10 cellular contexts compared by ENCODE assay signal in the genomic region with DNA sequence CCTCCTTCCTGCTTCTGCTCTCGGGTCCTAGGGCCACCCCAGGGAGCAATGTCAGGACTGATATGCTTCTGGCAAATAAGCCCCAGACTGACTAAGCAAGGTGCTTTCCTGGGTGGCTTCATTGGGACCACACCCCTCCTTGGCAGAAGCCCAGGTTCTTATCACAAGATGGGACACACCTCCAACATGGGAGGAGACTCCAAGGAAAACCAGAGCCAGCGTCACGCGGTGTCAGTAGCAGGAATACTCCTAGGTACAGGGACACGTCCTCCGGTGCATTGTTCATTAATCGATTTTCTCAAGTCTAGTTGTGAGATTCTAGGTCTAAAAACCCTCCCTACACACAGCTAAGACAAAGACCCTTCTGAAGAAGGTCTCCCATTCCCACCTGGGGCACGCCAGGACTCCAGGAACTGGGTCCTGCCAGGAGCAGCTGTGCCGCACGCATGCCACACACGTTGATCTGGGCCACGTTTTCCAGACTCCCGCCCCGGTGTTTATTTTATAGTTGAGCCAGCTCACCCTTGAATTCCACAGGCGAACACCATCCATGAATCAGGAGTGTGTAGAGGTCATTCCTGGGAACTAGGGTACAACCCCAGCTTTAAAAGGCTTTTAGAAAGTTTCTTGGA. TPM values are rescaled to one million over a fixed set of nuclear protein-coding genes. Genes with fewer than 3 reads are reported as not detected.
DNase-seq lines count a peak whose midpoint lies in the region; ATAC-seq, FAIRE-seq and TF ChIP-seq lines count a peak whose summit lies in the region.
"Had no signal": no experiment of that assay in that cellular context is flagged by ENCODE, and none has a peak within 500 bp of the region (broad histone marks: within the 10 kb centered on the region; RNA-seq: fewer than 3 reads in every experiment).

No MANE protein-coding gene starts in this region.

- no peaks in the 10 kb centered on the region for H3K36me3 ChIP-seq in K562 (ENCODE audit: control insufficient read depth, insufficient read depth, low read length)
- no peaks in the 10 kb centered on the region for H3K36me3 ChIP-seq in mucosa of descending colon (ENCODE audit: low read depth)
- no peaks in the 10 kb centered on the region for H3K36me3 ChIP-seq in uterus

- peak; percentile 83 for DNase-seq in AG08396 (ENCODE audit: low spot score)
- peak; percentile 5 for DNase-seq in NCI-H1436 treated with DMSO at 0.1 percent for 48 hours (lab: John Stamatoyannopoulos, UW)
- DNase-seq in K562 (ENCODE audit: extremely low read depth in 1 of 4, low spot score in 3 of 4) = peak; percentile 86 to 91 (median 86)
- DNase-seq in mucosa of descending colon = peak; percentile 86 to 100 (median 90)
- DNase-seq in GM13976 (ENCODE audit: low spot score) = no peak
- DNase-seq in NCI-H748 treated with DMSO at 0.1 percent for 48 hours (lab: John Stamatoyannopoulos, UW) = no peak
- no peak for DNase-seq in activated CD4-positive, alpha-beta T cell treated with anti-CD3 and anti-CD28 coated beads, Interleukin-2, amount 50 U/mL, for 48 hours
- DNase-seq in uterus = no peak
- DNase-seq: DND-41, hypothalamus had no signal

- no peak for TF ChIP-seq POLR2A in K562 (conservative IDR thresholded peaks at IDR 0.05)
- no peak for TF ChIP-seq POLR2A in uterus (IDR thresholded peaks at IDR 0.05)

- WGBS in K562 (ENCODE audit: insufficient coverage, low coverage, missing lambda C conversion rate) = 9% methylated on average over 15 of the region's 15 CpGs

- intact Hi-C loops in K562 (cut with micrococcal nuclease) = no loop called here
- intact Hi-C loops in mucosa of descending colon (cut with DNase I, micrococcal nuclease) = no loop called here
- intact Hi-C loops in uterus (cut with DNase I; ENCODE audit: low total_unique reads) = no loop called here

- no peak for TF ChIP-seq CTCF in K562 (IDR thresholded peaks at IDR 0.05 in 2 of 3, conservative IDR thresholded peaks at IDR 0.05 in 1 of 3; ENCODE audit: insufficient read depth in 2 of 3, low read depth in 1 of 3, low read length in 3 of 3)
- TF ChIP-seq CTCF in mucosa of descending colon (IDR thresholded peaks at IDR 0.05) = no peak
- TF ChIP-seq CTCF in GM13976 (IDR thresholded peaks at IDR 0.05; ENCODE audit: borderline replicate concordance, control extremely low read depth, extremely low read depth, insufficient read depth, missing control alignments) = no peak
- TF ChIP-seq CTCF in uterus (IDR thresholded peaks at IDR 0.05) = no peak

- no TSS peak for BruUV-seq in K562 (replicated peaks; lab: Mats Ljungman, UMichigan)

- POLR2A ChIA-PET in K562 (lab: Yijun Ruan, JAX) = interaction anchor here (0.6 kb wide), 2 partner anchors 13 to 63 kb away, joined by 3 to 4 read pairs; no protein-coding TSS in a partner anchor

- CTCF ChIA-PET in K562 (lab: Yijun Ruan, JAX; ENCODE audit: low intra/inter-chr PET ratio) = no interaction called here

- in situ Hi-C loops in K562 (cut with MboI) (no loop called here), GM13976 (cut with MboI; ENCODE audit: low sequenced_read_pairs, unreplicated experiment) (no loop called here)

- peak overlapping the region; percentile 73 for H3K4me2 ChIP-seq in K562 (ENCODE audit: insufficient read depth, low read length)

- H3K9me1 ChIP-seq in K562 (ENCODE audit: control insufficient read depth, insufficient read depth, low read length) = no peaks in the 10 kb centered on the region

- no peak overlapping the region for H3K27ac ChIP-seq in K562 (ENCODE audit: extremely low read depth, low read depth, low read length)
- no peak overlapping the region for H3K27ac ChIP-seq in uterus

- no peak; the same call in 1 of the 2 replicates for TF ChIP-seq EP300 in K562 (IDR thresholded peaks at IDR 0.05; ENCODE audit: low read length)

- H3K4me3 ChIP-seq in K562 = peak overlapping the region; percentile 9; the same call in 1 of the 2 replicates
- H3K4me3 ChIP-seq in mucosa of descending colon = no peak overlapping the region
- no peak overlapping the region for H3K4me3 ChIP-seq in uterus

- peaks cover 5% of the 10 kb centered on the region; the same call in 1 of the 2 replicates for H4K20me1 ChIP-seq in K562 (replicated peaks; ENCODE audit: control insufficient read depth, insufficient read depth, low read length)

- peak; percentile 90 for ATAC-seq in K562
- peak; percentile 86 for ATAC-seq in mucosa of descending colon

- TF ChIP-seq RAD21 in K562 (CRISPR knock-in tag; conservative IDR thresholded peaks at IDR 0.05 in 1 of 2, IDR thresholded peaks at IDR 0.05 in 1 of 2) = no peak

- H3K9me3 ChIP-seq in K562 (replicated peaks; ENCODE audit: control insufficient read depth, insufficient read depth, low read depth, low read length) = no peaks in the 10 kb centered on the region
- H3K9me3 ChIP-seq in mucosa of descending colon = no peaks in the 10 kb centered on the region
- no peaks in the 10 kb centered on the region for H3K9me3 ChIP-seq in uterus

- H3K4me1 ChIP-seq in K562 (replicated peaks in 1 of 2; ENCODE audit: control insufficient read depth in 2 of 2, insufficient read depth in 2 of 2, low read length in 2 of 2) (peaks cover 9 to 26% of the 10 kb centered on the region in 2 experiments; a peak in 4 of 5 replicates), mucosa of descending colon (ENCODE audit: low read depth) (peaks cover 24% of the 10 kb centered on the region), uterus (no peaks in the 10 kb centered on the region)

- H3K27me3 ChIP-seq in K562 (ENCODE audit: control insufficient read depth in 2 of 2, insufficient read depth in 2 of 2, low read length in 2 of 2) = peaks cover 12 to 42% of the 10 kb centered on the region in 2 experiments; a peak in 4 of 5 replicates
- H3K27me3 ChIP-seq in uterus = no peaks in the 10 kb centered on the region

- peak overlapping the region; percentile 85 for H2AFZ ChIP-seq in K562 (ENCODE audit: low read depth, low read length)

- peak overlapping the region in 1 of 2 experiments; percentile 8; a peak in 2 of 4 replicates for H3K9ac ChIP-seq in K562 (ENCODE audit: insufficient read depth in 1 of 2, low read depth in 2 of 2, low read length in 2 of 2)

- no peaks in the 10 kb centered on the region for H3K79me2 ChIP-seq in K562 (ENCODE audit: control insufficient read depth, insufficient read depth, low read length)

- peak; percentile 99 for FAIRE-seq in K562 (lab: Jason Lieb, UNC)

TF ChIP-seq in K562, 482 proteins besides CTCF, POLR2A, EP300 and RAD21 (continues in another document):
- 0 out of 2 replicates have a peak, but pooled peaks have one; percentile 18 for TF ChIP-seq TCF3 (CRISPR knock-in tag; IDR thresholded peaks at IDR 0.05)
- TF ChIP-seq SRF (CRISPR knock-in tag; IDR thresholded peaks at IDR 0.05) = 0 out of 4 replicates have a peak, but pooled peaks of 1 of the 2 experiments have one; percentile 20
- TF ChIP-seq FOXK2 (conservative IDR thresholded peaks at IDR 0.05 in 1 of 2, IDR thresholded peaks at IDR 0.05 in 1 of 2; ENCODE audit: low read depth in 2 of 2) = 0 out of 4 replicates have a peak, but pooled peaks of 1 of the 2 experiments have one; percentile 17
- TF ChIP-seq HDAC8 (tag; IDR thresholded peaks at IDR 0.05) = no peak
- TF ChIP-seq XRCC3 (IDR thresholded peaks at IDR 0.05) = no peak
- TF ChIP-seq ARID1B (IDR thresholded peaks at IDR 0.05) = peak; percentile 59
- TF ChIP-seq JUND (IDR thresholded peaks at IDR 0.05; ENCODE audit: borderline replicate concordance, low read depth, low read length) = peak; percentile 58; the same call in 1 of the 2 replicates
- TF ChIP-seq JUND (tag; IDR thresholded peaks at IDR 0.05; ENCODE audit: borderline replicate concordance, low read depth, low read length) = peak; percentile 35; the same call in 1 of the 3 replicates

RNA-seq across cellular contexts. Expression of a gene that starts 30.8 kb away (rescaled TPM):
- not detected in 2 replicates for total RNA-seq in K562 (2011; cell fraction: chromatin; rRNA removed; ENCODE audit: low replicate concordance)
- total RNA-seq in K562 (2011; cell fraction: nucleolus; rRNA removed) = not detected in 2 replicates
- total RNA-seq in K562 (2011; cell fraction: nucleoplasm; rRNA removed) = not detected in 2 replicates
- total RNA-seq in K562 (2014; rRNA removed) (not detected in 2 replicates), K562 (2014; rRNA removed; fragmentation: Illumina TruSeq; extraction: Trizol) (not detected in 2 replicates), K562 (2015; rRNA removed; fragmentation: Illumina TruSeq; extraction: Trizol) (not detected in 2 replicates), K562 (2021) (not detected in 2 replicates), mucosa of descending colon (10 to 100 TPM; 17.3 to 60.0 (median 44.0) TPM), uterus (not detected)
- polyA plus RNA-seq in K562 (2011; rRNA removed) (not detected in 2 replicates), K562 (2014; fragmentation: Illumina TruSeq; extraction: Trizol) (not detected in 2 replicates), K562 (2014; fragmentation: Nextera tagmentation; extraction: Ambion mirVana) (not detected), K562 (2014; rRNA removed) (not detected in 2 replicates)
- not detected in 2 replicates for polyA plus RNA-seq in K562 (2011; cell fraction: cytosol; rRNA removed)
- polyA plus RNA-seq in K562 (2011; cell fraction: nucleus; rRNA removed) = not detected in 2 replicates
- not detected in 2 replicates for polyA plus RNA-seq in K562 (2012)
- not detected in 2 replicates for polyA minus RNA-seq in K562 (2011; rRNA and poly(A)+ RNA removed)
- not detected in 2 replicates for polyA minus RNA-seq in K562 (2011; cell fraction: cytosol; rRNA and poly(A)+ RNA removed)
- not detected in 2 replicates for polyA minus RNA-seq in K562 (2011; cell fraction: nucleus; rRNA and poly(A)+ RNA removed)

RNA-seq across cellular contexts. Expression of a gene that starts 43.1 kb away (rescaled TPM):
- total RNA-seq in K562 (2011; cell fraction: chromatin; rRNA removed; ENCODE audit: low replicate concordance) = 4.5 and 5.4 TPM in 2 replicates
- total RNA-seq in K562 (2011; cell fraction: nucleolus; rRNA removed) = 2.3 and 3.6 TPM in 2 replicates
- total RNA-seq in K562 (2011; cell fraction: nucleoplasm; rRNA removed) = 3.8 and 4.8 TPM in 2 replicates
- 5.0 and 8.9 TPM in 2 replicates for total RNA-seq in K562 (2014; rRNA removed)
- total RNA-seq in K562 (2014; rRNA removed; fragmentation: Illumina TruSeq; extraction: Trizol) = 4.2 and 4.3 TPM in 2 replicates
- 5.9 and 6.1 TPM in 2 replicates for total RNA-seq in K562 (2015; rRNA removed; fragmentation: Illumina TruSeq; extraction: Trizol)
- 5.1 and 5.6 TPM in 2 replicates for total RNA-seq in K562 (2021)
- polyA plus RNA-seq in K562 (2011; rRNA removed) = 1.9 and 5.8 TPM in 2 replicates
- 1.0 and 2.2 TPM in 2 replicates for polyA plus RNA-seq in K562 (2011; cell fraction: cytosol; rRNA removed)
- polyA plus RNA-seq in K562 (2011; cell fraction: nucleus; rRNA removed) = 7.8 and 17.0 TPM in 2 replicates
- 5.6 and 7.1 TPM in 2 replicates for polyA plus RNA-seq in K562 (2012)
- polyA plus RNA-seq in K562 (2014; fragmentation: Illumina TruSeq; extraction: Trizol) = 4.1 and 5.4 TPM in 2 replicates
- 1 to 10 TPM; 1.6 to 2.1 TPM for polyA plus RNA-seq in K562 (2014; fragmentation: Nextera tagmentation; extraction: Ambion mirVana)
- polyA plus RNA-seq in K562 (2014; rRNA removed) = 4.8 and 5.8 TPM in 2 replicates
- polyA minus RNA-seq in K562 (2011; rRNA and poly(A)+ RNA removed) = 1.5 and 5.0 TPM in 2 replicates
- 1.7 and 3.9 TPM in 2 replicates for polyA minus RNA-seq in K562 (2011; cell fraction: cytosol; rRNA and poly(A)+ RNA removed)
- 2.2 and 5.8 TPM in 2 replicates for polyA minus RNA-seq in K562 (2011; cell fraction: nucleus; rRNA and poly(A)+ RNA removed)
- total RNA-seq in mucosa of descending colon = 10 to 100 TPM; 10.5 to 23.4 (median 18.0) TPM
- 10 to 100 TPM in 1 of 4 donors, 1 to 10 TPM in 3; 3.8 to 19.4 (median 7.6) TPM for total RNA-seq in uterus

Comparison
In these comparisons a context has a peak if more than half of its experiments do, and no peak if none do; other contexts are left out.
1. DNase-seq: peak in AG08396 (single experiment), NCI-H1436 treated with DMSO at 0.1 percent for 48 hours (single experiment), K562 (4 of 4) and mucosa of descending colon (3 of 3); none in GM13976 (single experiment), NCI-H748 treated with DMSO at 0.1 percent for 48 hours (single experiment), activated CD4-positive, alpha-beta T cell treated with anti-CD3 and anti-CD28 coated beads, Interleukin-2, amount 50 U/mL, for 48 hours (0 of 2) and uterus (0 of 2).
2. RNA of a gene that starts 30.8 kb away (total RNA-seq): 17.3 to 60.0 TPM in mucosa of descending colon; not detected in K562 and not detected in uterus; every median in the first group is over 10 times any median in the second.